Comparison of ENCODE assay signal across 9 cellular contexts in genomic region chr12:122422769-122423257, GRCh38. TPM values are rescaled to one million over a fixed set of nuclear protein-coding genes. Genes with fewer than 3 reads are reported as not detected.
A peak's percentile ranks its signal among the peaks of the same experiment; 100 is the strongest.
DNase-seq lines count a peak whose midpoint lies in the region; ATAC-seq, FAIRE-seq and TF ChIP-seq lines count a peak whose summit lies in the region.
"Had no signal": no experiment of that assay in that cellular context is flagged by ENCODE, and none has a peak within 500 bp of the region (broad histone marks: within the 10 kb centered on the region; RNA-seq: fewer than 3 reads in every experiment).

No MANE protein-coding gene starts in this region.

- H3K9me3 ChIP-seq in SK-N-MC (ENCODE audit: low read depth, low read length): no peaks in the 10 kb centered on the region
- H3K9me3 ChIP-seq in GM12878 (replicated peaks; ENCODE audit: control insufficient read depth, insufficient read depth, low read length): no peaks in the 10 kb centered on the region
- no peaks in the 10 kb centered on the region for H3K9me3 ChIP-seq in kidney (ENCODE audit: control insufficient read depth in 1 of 2, low read length in 2 of 2)

- H3K4me2 ChIP-seq in GM12878 (ENCODE audit: control insufficient read depth, insufficient read depth): peak overlapping the region; percentile 99

- H3K27me3 ChIP-seq in GM12878 (replicated peaks in 1 of 2; ENCODE audit: control insufficient read depth in 2 of 2, insufficient read depth in 2 of 2, low read length in 1 of 2): no peaks in the 10 kb centered on the region

- TF ChIP-seq EP300 in GM12878 (IDR thresholded peaks at IDR 0.05; ENCODE audit: borderline replicate concordance in 1 of 2, control insufficient read depth in 1 of 2, low read depth in 2 of 2, low read length in 2 of 2): no peak

- H3K4me3 ChIP-seq in SK-N-MC (peak overlapping the region; percentile 87), GM12878 (peak overlapping the region; percentile 87), kidney (ENCODE audit: low read length in 2 of 2) (peak overlapping the region; percentile 77 to 82)

- peak overlapping the region; percentile 85 for H2AFZ ChIP-seq in GM12878 (ENCODE audit: control insufficient read depth, low read depth, low read length)

- peaks cover 36% of the 10 kb centered on the region for H3K79me2 ChIP-seq in GM12878 (ENCODE audit: control insufficient read depth, insufficient read depth, low read length)

- in situ Hi-C loops in GM12878 (cut with MboI): no loop called here

- H3K36me3 ChIP-seq in SK-N-MC (ENCODE audit: insufficient read depth, low read length): no peaks in the 10 kb centered on the region
- H3K36me3 ChIP-seq in GM12878 (ENCODE audit: control insufficient read depth in 2 of 2, insufficient read depth in 2 of 2, low read length in 1 of 2): no peaks in the 10 kb centered on the region
- no peaks in the 10 kb centered on the region for H3K36me3 ChIP-seq in kidney (ENCODE audit: control insufficient read depth in 1 of 2, insufficient read depth in 2 of 2, low read length in 2 of 2)

- TF ChIP-seq CTCF in GM12878 (IDR thresholded peaks at IDR 0.05 in 2 of 3, conservative IDR thresholded peaks at IDR 0.05 in 1 of 3; ENCODE audit: control insufficient read depth in 2 of 3, extremely low read depth in 1 of 3, insufficient read depth in 1 of 3, low read depth in 3 of 3, low read length in 3 of 3) (no peak), kidney (IDR thresholded peaks at IDR 0.05; ENCODE audit: borderline replicate concordance, extremely low read depth, insufficient read depth) (no peak)

- H4K20me1 ChIP-seq in GM12878 (ENCODE audit: control insufficient read depth, insufficient read depth): no peaks in the 10 kb centered on the region

- FAIRE-seq in GM12878 (lab: Jason Lieb, UNC) (no peak), kidney (lab: Jason Lieb, UNC) (no peak)
- FAIRE-seq: TTC549 had no signal

- RAD21 ChIA-PET in GM12878 (lab: Charles Lee; ENCODE audit: unreplicated experiment): interaction anchor here (1.8 to 2.9 kb wide), 3 partner anchors 20 to 49 kb away, joined by 11 to 25 read pairs (median 18); no protein-coding TSS in a partner anchor

- intact Hi-C loops in GM12878 (cut with micrococcal nuclease; ENCODE audit: unreplicated experiment): no loop called here
- intact Hi-C loops in kidney (cut with DNase I): no loop called here

- peak overlapping the region; percentile 78 for H3K9ac ChIP-seq in SK-N-MC (ENCODE audit: insufficient read length)
- H3K9ac ChIP-seq in GM12878 (ENCODE audit: control insufficient read depth, insufficient read depth, low read length): peak overlapping the region; percentile 55
- H3K9ac ChIP-seq in kidney (ENCODE audit: low read length in 2 of 2): peak overlapping the region; percentile 87 to 97

- SMC1A ChIA-PET in GM12878 (lab: Charles Lee; ENCODE audit: uncharacterized antibody, unreplicated experiment): interaction anchor here (0.7 to 9.4 kb wide), 9 partner anchors 10 to 128 kb away, joined by 3 to 48 read pairs (median 4); no protein-coding TSS in a partner anchor

- TF ChIP-seq POLR2A in GM12878 (IDR thresholded peaks at IDR 0.05; ENCODE audit: low read depth, low read length): no peak

- 0 out of 2 replicates have a peak overlapping the region, but pooled peaks have one; percentile 19 for H3K27ac ChIP-seq in SK-N-MC
- H3K27ac ChIP-seq in GM12878 (ENCODE audit: control insufficient read depth, insufficient read depth): peak overlapping the region; percentile 27
- peak overlapping the region; percentile 39 to 84 for H3K27ac ChIP-seq in kidney (ENCODE audit: low read depth in 2 of 2, low read length in 2 of 2)

- BruUV-seq in GM12878 (replicated peaks; lab: Mats Ljungman, UMichigan): no TSS peak

- CTCF ChIA-PET in GM12878 (lab: Yijun Ruan, JAX): interaction anchor here (0.7 to 8.3 kb wide), 5 partner anchors 10 to 49 kb away, joined by 4 to 100 read pairs (median 10); no protein-coding TSS in a partner anchor

- under 1% methylated on average over 10 of the region's 32 CpGs for WGBS in GM12878 (ENCODE audit: insufficient coverage, insufficient replicate concordance, low lambda C conversion rate, missing lambda C conversion rate)

- ATAC-seq in HG02943 (IDR thresholded peaks at IDR 0.05; ENCODE audit: low read depth, unreplicated experiment): peak; percentile 14
- no peak for ATAC-seq in GM12878
- ATAC-seq in GM18502 (IDR thresholded peaks at IDR 0.05; ENCODE audit: poor library complexity, unreplicated experiment): no peak
- ATAC-seq in GM18511 (IDR thresholded peaks at IDR 0.05; ENCODE audit: unreplicated experiment): no peak

- TF ChIP-seq RAD21 in GM12878 (IDR thresholded peaks at IDR 0.05; ENCODE audit: insufficient read depth, low read depth, low read length): no peak

- POLR2A ChIA-PET in GM12878 (lab: Charles Lee): interaction anchor here (1.4 kb wide), 1 partner anchor 107 kb away, joined by 3 read pairs; no protein-coding TSS in a partner anchor

- peaks cover 21% of the 10 kb centered on the region for H3K4me1 ChIP-seq in GM12878 (ENCODE audit: control insufficient read depth, insufficient read depth, low read length)
- H3K4me1 ChIP-seq in kidney (ENCODE audit: control insufficient read depth in 1 of 2, insufficient read depth in 1 of 2, low read depth in 1 of 2, low read length in 2 of 2): peaks cover 16 to 20% of the 10 kb centered on the region in 2 donors

- peak; percentile 25 for DNase-seq in DMS53 treated with DMSO at 0.1 percent for 48 hours (lab: John Stamatoyannopoulos, UW; ENCODE audit: unreplicated experiment)
- DNase-seq in SK-N-MC (ENCODE audit: low read depth, low spot score): no peak
- DNase-seq in GM12878 (ENCODE audit: low read depth, low spot score): no peak
- no peak for DNase-seq in kidney
- peak; percentile 52 to 60 for DNase-seq in stimulated activated CD4-positive, alpha-beta T cell treated with anti-CD3 and anti-CD28 coated beads, Interleukin-2, amount 100 ng/mL, for 24 hours

TF ChIP-seq in GM12878, 131 proteins besides CTCF, POLR2A, EP300 and RAD21:
- TF ChIP-seq HDAC2 (IDR thresholded peaks at IDR 0.05): no peak
- TF ChIP-seq MAX (IDR thresholded peaks at IDR 0.05; ENCODE audit: low read depth, low read length): peak; percentile 42; the same call in 1 of the 2 replicates
- peak; percentile 29; the same call in 1 of the 2 replicates for TF ChIP-seq RELB (IDR thresholded peaks at IDR 0.05; ENCODE audit: low read depth)
- peak; percentile 9; the same call in 1 of the 2 replicates for TF ChIP-seq RUNX3 (IDR thresholded peaks at IDR 0.05; ENCODE audit: low read length)
- TF ChIP-seq NFYA (IDR thresholded peaks at IDR 0.05; ENCODE audit: borderline replicate concordance, low read depth, low read length): no peak
- 0 out of 4 replicates have a peak, but pooled peaks of 1 of the 2 experiments have one; percentile 11 for TF ChIP-seq IKZF2 (IDR thresholded peaks at IDR 0.05)
- TF ChIP-seq RAD51 (IDR thresholded peaks at IDR 0.05): no peak
- TF ChIP-seq EED (IDR thresholded peaks at IDR 0.05; ENCODE audit: low read depth): peak; percentile 59; the same call in 1 of the 2 replicates

RNA-seq across cellular contexts. Expression of gene CLIP1, which starts 0.3 kb away (rescaled TPM):
- 89.0 and 94.1 TPM in 2 replicates for total RNA-seq in GM12878 (2013; cell fraction: nucleolus; rRNA removed)
- total RNA-seq in GM12878 (2014; rRNA removed) (23.8 and 26.6 TPM in 2 replicates), GM12878 (2014; rRNA removed; fragmentation: Illumina TruSeq; extraction: Trizol) (44.0 and 45.4 TPM in 2 replicates), GM12878 (2021) (39.2 and 39.4 TPM in 2 replicates), kidney (85.3 TPM)
- 12.5 TPM for polyA plus RNA-seq in GM12878 (2011; ENCODE audit: low read depth)
- polyA plus RNA-seq in GM12878 (2011; rRNA removed) (25.8 and 32.0 TPM in 2 replicates), GM12878 (2014; fragmentation: Illumina TruSeq; extraction: Trizol) (39.9 and 42.0 TPM in 2 replicates), GM12878 (2014; fragmentation: Nextera tagmentation; extraction: Ambion mirVana) (1 to 10 TPM; 6.0 to 6.3 TPM), GM12878 (2014; rRNA removed) (20.0 and 23.4 TPM in 2 replicates), GM12878 (2016; fragmentation: Nextera tagmentation; extraction: Ambion mirVana) (10 to 100 TPM; 19.9 to 26.6 TPM), kidney (ENCODE audit: insufficient read depth, low read depth, low replicate concordance) (14.5 TPM)
- polyA plus RNA-seq in GM12878 (2011; cell fraction: cytosol; rRNA removed): 22.6 and 25.9 TPM in 2 replicates
- 25.4 and 29.1 TPM in 2 replicates for polyA plus RNA-seq in GM12878 (2011; cell fraction: nucleus; rRNA removed)
- polyA plus RNA-seq in GM12878 (2012): 12.5 and 14.6 TPM in 2 replicates
- 51.7 and 60.6 TPM in 2 replicates for polyA minus RNA-seq in GM12878 (2011; rRNA and poly(A)+ RNA removed)
- polyA minus RNA-seq in GM12878 (2011; cell fraction: cytosol; rRNA and poly(A)+ RNA removed): 9.8 and 10.3 TPM in 2 replicates
- polyA minus RNA-seq in GM12878 (2011; cell fraction: nucleus; rRNA and poly(A)+ RNA removed): 13.5 and 27.0 TPM in 2 replicates

Comparison
In these comparisons a context has a peak if more than half of its experiments do, and no peak if none do; other contexts are left out.
1. DNase-seq: peak in DMS53 treated with DMSO at 0.1 percent for 48 hours (single experiment) and stimulated activated CD4-positive, alpha-beta T cell treated with anti-CD3 and anti-CD28 coated beads, Interleukin-2, amount 100 ng/mL, for 24 hours (2 of 2); none in SK-N-MC (single experiment), GM12878 (single experiment) and kidney (single experiment).
2. Peak in every context shown above with its lines, with median percentiles within 50 percentile points of each other: H3K27ac ChIP-seq, H3K4me3 ChIP-seq and H3K9ac ChIP-seq.